In genomic region chr4:185541251-185541671, GRCh38 we compare ENCODE assay signal across 15 cellular contexts. TPM values are rescaled to one million over a fixed set of nuclear protein-coding genes. Genes with fewer than 3 reads are reported as not detected.
DNase-seq lines count a peak whose midpoint lies in the region; TF ChIP-seq lines count a peak whose summit lies in the region.
"Had no signal": no experiment of that assay in that cellular context is flagged by ENCODE, and none has a peak within 500 bp of the region (broad histone marks: within the 10 kb centered on the region; RNA-seq: fewer than 3 reads in every experiment).

No MANE protein-coding gene starts in this region.

- H3K36me3 ChIP-seq in right atrium auricular region, result no peaks in the 10 kb centered on the region
- H3K36me3 ChIP-seq: MG63 had no signal

- peak; percentile 46 for DNase-seq in Ammon's horn (ENCODE audit: low spot score)
- peak; percentile 62 to 96 for DNase-seq in cardiac fibroblast (ENCODE audit: low read depth in 2 of 2)
- DNase-seq in right atrium auricular region (ENCODE audit: low spot score), result peak; percentile 89
- DNase-seq in pons (ENCODE audit: low spot score), result peak; percentile 28
- no peak for DNase-seq in NCI-H146 (lab: John Stamatoyannopoulos, UW)
- DNase-seq in NCI-H524 treated with DMSO at 0.1 percent for 48 hours (lab: John Stamatoyannopoulos, UW), result no peak
- no peak for DNase-seq in SKM-1 (lab: John Stamatoyannopoulos, UW; ENCODE audit: unreplicated experiment)
- DNase-seq in HPDE6-E6E7 (ENCODE audit: extremely low spot score), result no peak
- DNase-seq: ACHN, Calu3, glutamatergic neuron, GOT3, MG63, T1000 had no signal

- H3K27me3 ChIP-seq in right atrium auricular region, result no peaks in the 10 kb centered on the region
- H3K27me3 ChIP-seq: MG63 had no signal

- H3K4me3 ChIP-seq in cardiac fibroblast (replicated peaks in 1 of 2; ENCODE audit: low read depth in 2 of 2, low read length in 2 of 2) (no peak overlapping the region), right atrium auricular region (no peak overlapping the region)
- H3K4me3 ChIP-seq: MG63 had no signal

- TF ChIP-seq CTCF in cardiac fibroblast (IDR thresholded peaks at IDR 0.05; ENCODE audit: low read depth, low read length) (no peak), right atrium auricular region (IDR thresholded peaks at IDR 0.05) (no peak)

- no peaks in the 10 kb centered on the region for H3K9me3 ChIP-seq in right atrium auricular region
- H3K9me3 ChIP-seq: MG63 had no signal

- H3K27ac ChIP-seq in right atrium auricular region, result peak overlapping the region; percentile 70 to 84
- H3K27ac ChIP-seq: HL-60 had no signal

- peaks cover 0 to 27% of the 10 kb centered on the region in 2 donors for H3K4me1 ChIP-seq in right atrium auricular region

RNA-seq across cellular contexts. Expression of gene PDLIM3, which starts 6.0 kb away (rescaled TPM):
- 100 to 1,000 TPM; 476 to 783 TPM for total RNA-seq in right atrium auricular region

Comparison
In these comparisons a context has a peak if more than half of its experiments do, and no peak if none do; other contexts are left out.
1. DNase-seq: peak in Ammon's horn (single experiment), cardiac fibroblast (2 of 2), right atrium auricular region (single experiment) and pons (single experiment); none in NCI-H146 (single experiment), NCI-H524 treated with DMSO at 0.1 percent for 48 hours (single experiment), SKM-1 (single experiment) and HPDE6-E6E7 (single experiment).